1 cellular context compared by ENCODE assay signal in the genomic region with DNA sequence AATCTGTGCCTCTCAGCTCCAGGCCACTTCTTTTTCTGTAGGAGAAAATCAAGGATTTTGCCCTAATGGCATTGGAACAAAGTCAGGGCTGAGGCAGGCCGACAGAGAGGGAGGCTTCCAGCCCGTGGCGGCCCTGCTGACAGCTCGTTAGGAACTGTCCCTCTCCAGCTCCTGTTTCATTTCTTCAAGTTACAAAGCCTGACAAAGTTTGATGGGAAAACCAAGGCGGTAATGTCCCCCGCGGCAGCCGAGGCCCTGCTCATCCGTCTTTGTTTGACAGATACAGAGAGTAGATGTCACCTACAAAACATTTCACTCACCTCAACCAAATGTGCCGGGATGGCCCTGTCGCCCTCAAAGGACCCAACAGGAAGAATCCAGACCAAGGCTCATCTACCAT.
TF ChIP-seq lines count a peak whose summit lies in the region.

No MANE protein-coding gene starts in this region.

TF ChIP-seq in H1, 55 proteins besides CTCF, POLR2A, EP300 and RAD21:
- TF ChIP-seq TAF7 (optimal IDR thresholded peaks at IDR 0.05; ENCODE audit: borderline replicate concordance, low read depth, low read length) (no peak), KDM5A (IDR thresholded peaks at IDR 0.05; ENCODE audit: low read length) (no peak), CBX5 (IDR thresholded peaks at IDR 0.05; ENCODE audit: low read depth, low read length) (no peak), SRF (IDR thresholded peaks at IDR 0.05; ENCODE audit: low read depth, low read length) (no peak)
TF ChIP-seq in H1: peak in this region for 0.
